Comparison of ENCODE assay signal across 8 cellular contexts in genomic region chr20:39338977-39339376, GRCh38.
A peak's percentile ranks its signal among the peaks of the same experiment; 100 is the strongest.
DNase-seq lines count a peak whose midpoint lies in the region; ATAC-seq and FAIRE-seq lines count a peak whose summit lies in the region.

No MANE protein-coding gene starts in this region.

- no peaks in the 10 kb centered on the region for H3K27me3 Mint-ChIP-seq in activated T-helper 1 cell treated with anti-CD3 and anti-CD28 coated beads, Interleukin-12 subunit alpha, Interleukin-12 subunit beta, Interleukin-2, Interleukin-4 antibody, amounts not matched to agents 30 ng/mL and 10 ng/mL and 1 ng/mL, durations not matched to agents 14 hours and 24 hours and 36 hours (ENCODE audit: insufficient read depth)

- intact Hi-C loops in right cardiac atrium (cut with DNase I): no loop called here
- intact Hi-C loops in activated T-helper 1 cell treated with anti-CD3 and anti-CD28 coated beads, Interleukin-12 subunit alpha, Interleukin-12 subunit beta, Interleukin-2, Interleukin-4 antibody, amounts not matched to agents 30 ng/mL and 10 ng/mL and 1 ng/mL, durations not matched to agents 14 hours and 24 hours and 36 hours (cut with micrococcal nuclease): no loop called here

- H3K4me1 ChIP-seq in right cardiac atrium (ENCODE audit: control insufficient read depth, insufficient read depth, low read length): peaks cover 3% of the 10 kb centered on the region

- H3K27ac Mint-ChIP-seq in activated T-helper 1 cell treated with anti-CD3 and anti-CD28 coated beads, Interleukin-12 subunit alpha, Interleukin-12 subunit beta, Interleukin-2, Interleukin-4 antibody, amounts not matched to agents 30 ng/mL and 10 ng/mL and 1 ng/mL, durations not matched to agents 14 hours and 24 hours and 36 hours: no peak overlapping the region

- H3K36me3 Mint-ChIP-seq in activated T-helper 1 cell treated with anti-CD3 and anti-CD28 coated beads, Interleukin-12 subunit alpha, Interleukin-12 subunit beta, Interleukin-2, Interleukin-4 antibody, amounts not matched to agents 30 ng/mL and 10 ng/mL and 1 ng/mL, durations not matched to agents 14 hours and 24 hours and 36 hours (ENCODE audit: low read depth): no peaks in the 10 kb centered on the region

- FAIRE-seq in GM18507 (lab: Jason Lieb, UNC): peak; percentile 75

- ATAC-seq in GM21576 (IDR thresholded peaks at IDR 0.05; ENCODE audit: unreplicated experiment) (peak; percentile 96), HG03558 (IDR thresholded peaks at IDR 0.05; ENCODE audit: extremely low read depth, unreplicated experiment) (peak; percentile 83), right cardiac atrium (peak; percentile 70 to 88)

- H3K27ac ChIP-seq in right cardiac atrium (ENCODE audit: low read length): no peak overlapping the region

- H3K9me3 ChIP-seq in right cardiac atrium (ENCODE audit: control insufficient read depth, low read length): no peaks in the 10 kb centered on the region

- peak; percentile 42 for DNase-seq in GM18507 (ENCODE audit: extremely low spot score, insufficient read length, low read depth)
- DNase-seq in right cardiac atrium: peak in 2 of 3 donors; percentile 38 to 42
- DNase-seq in activated T-helper 1 cell treated with anti-CD3 and anti-CD28 coated beads, Interleukin-12 subunit alpha, Interleukin-12 subunit beta, Interleukin-2, Interleukin-4 antibody, amounts not matched to agents 30 ng/mL and 10 ng/mL and 1 ng/mL, durations not matched to agents 14 hours and 24 hours and 36 hours (ENCODE audit: low spot score): no peak
- DNase-seq in NCI-H1417 (lab: John Stamatoyannopoulos, UW): no peak
- DNase-seq in activated naive CD4-positive, alpha-beta T cell (lab: John Stamatoyannopoulos, UW): no peak
- DNase-seq in amniotic stem cell (lab: John Stamatoyannopoulos, UW): no peak

- peaks cover 4% of the 10 kb centered on the region for H3K9me3 Mint-ChIP-seq in activated T-helper 1 cell treated with anti-CD3 and anti-CD28 coated beads, Interleukin-12 subunit alpha, Interleukin-12 subunit beta, Interleukin-2, Interleukin-4 antibody, amounts not matched to agents 30 ng/mL and 10 ng/mL and 1 ng/mL, durations not matched to agents 14 hours and 24 hours and 36 hours

- H3K27me3 ChIP-seq in right cardiac atrium (ENCODE audit: control insufficient read depth, insufficient read depth): no peaks in the 10 kb centered on the region

- no peak overlapping the region for H3K4me3 Mint-ChIP-seq in activated T-helper 1 cell treated with anti-CD3 and anti-CD28 coated beads, Interleukin-12 subunit alpha, Interleukin-12 subunit beta, Interleukin-2, Interleukin-4 antibody, amounts not matched to agents 30 ng/mL and 10 ng/mL and 1 ng/mL, durations not matched to agents 14 hours and 24 hours and 36 hours

- no peak overlapping the region for H3K4me3 ChIP-seq in right cardiac atrium (ENCODE audit: low read length)

- H3K4me1 Mint-ChIP-seq in activated T-helper 1 cell treated with anti-CD3 and anti-CD28 coated beads, Interleukin-12 subunit alpha, Interleukin-12 subunit beta, Interleukin-2, Interleukin-4 antibody, amounts not matched to agents 30 ng/mL and 10 ng/mL and 1 ng/mL, durations not matched to agents 14 hours and 24 hours and 36 hours (ENCODE audit: low read depth): no peaks in the 10 kb centered on the region

- WGBS in right cardiac atrium: 25% methylated on average over 1 of the region's 1 CpG

Comparison
In these comparisons a context has a peak if more than half of its experiments do, and no peak if none do; other contexts are left out.
1. DNase-seq: peak in GM18507 (single experiment) and right cardiac atrium (2 of 3); none in activated T-helper 1 cell treated with anti-CD3 and anti-CD28 coated beads, Interleukin-12 subunit alpha, Interleukin-12 subunit beta, Interleukin-2, Interleukin-4 antibody, amounts not matched to agents 30 ng/mL and 10 ng/mL and 1 ng/mL, durations not matched to agents 14 hours and 24 hours and 36 hours (single experiment), NCI-H1417 (0 of 3), activated naive CD4-positive, alpha-beta T cell (0 of 4) and amniotic stem cell (single experiment).
2. Peak in every context shown above with its lines, with median percentiles within 50 percentile points of each other: ATAC-seq.